12 cellular contexts compared by ENCODE assay signal in genomic region chr5:125961150-125961549, GRCh38.
DNase-seq lines count a peak whose midpoint lies in the region; ATAC-seq and TF ChIP-seq lines count a peak whose summit lies in the region.
"Had no signal": no experiment of that assay in that cellular context is flagged by ENCODE, and none has a peak within 500 bp of the region (broad histone marks: within the 10 kb centered on the region; RNA-seq: fewer than 3 reads in every experiment).

No MANE protein-coding gene starts in this region.

- peak overlapping the region; percentile 25; the same call in 1 of the 2 replicates for H3K4me2 ChIP-seq in MM.1S (ENCODE audit: low read depth, low read length)

- no peak for TF ChIP-seq CTCF in MM.1S (IDR thresholded peaks at IDR 0.05; ENCODE audit: low read length)
- no peak for TF ChIP-seq CTCF in WTC11 (IDR thresholded peaks at IDR 0.05)
- TF ChIP-seq CTCF in ovary (IDR thresholded peaks at IDR 0.05), result no peak
- TF ChIP-seq CTCF in endodermal cell (conservative IDR thresholded peaks at IDR 0.05), result no peak

- H3K27me3 ChIP-seq in MM.1S (replicated peaks; ENCODE audit: insufficient read depth, low read length) (no peaks in the 10 kb centered on the region), ovary (no peaks in the 10 kb centered on the region), endodermal cell (ENCODE audit: control insufficient read depth, insufficient read depth, low read length, poor library complexity, severe bottlenecking) (no peaks in the 10 kb centered on the region)

- H3K36me3 ChIP-seq in MM.1S (replicated peaks; ENCODE audit: insufficient read depth, low read length) (no peaks in the 10 kb centered on the region), ovary (no peaks in the 10 kb centered on the region), endodermal cell (ENCODE audit: control insufficient read depth, insufficient read depth, low read length) (no peaks in the 10 kb centered on the region)

- H3F3A ChIP-seq in MM.1S (ENCODE audit: insufficient read depth, low read length), result peaks cover 9% of the 10 kb centered on the region

- no peaks in the 10 kb centered on the region for H3K9me2 ChIP-seq in MM.1S (replicated peaks; ENCODE audit: insufficient read depth, low read length)

- H4K20me1 ChIP-seq in MM.1S (ENCODE audit: insufficient read depth, low read length), result no peaks in the 10 kb centered on the region

- TF ChIP-seq POLR2A in ovary (IDR thresholded peaks at IDR 0.05), result no peak

- H3K36me3 Mint-ChIP-seq in WTC11 (no peaks in the 10 kb centered on the region), endodermal cell (ENCODE audit: low read depth) (no peaks in the 10 kb centered on the region)

- POLR2A ChIA-PET in WTC11 (lab: Charles Lee), result no interaction called here

- H2AFZ ChIP-seq in MM.1S (ENCODE audit: low read length), result no peak overlapping the region

- H3K9ac ChIP-seq in MM.1S (ENCODE audit: low read length) (no peak overlapping the region), endodermal cell (ENCODE audit: extremely low read depth, low read length, poor library complexity, severe bottlenecking) (no peak overlapping the region)

- H3K27ac ChIP-seq in MM.1S (ENCODE audit: low read length) (peak overlapping the region; percentile 60), ovary (no peak overlapping the region), endodermal cell (ENCODE audit: low read depth, low read length) (no peak overlapping the region)
- H3K27ac ChIP-seq: C4-2B had no signal

- H3K4me3 ChIP-seq in MM.1S (ENCODE audit: low read length), result no peak overlapping the region
- H3K4me3 ChIP-seq in ovary, result no peak overlapping the region
- no peak overlapping the region for H3K4me3 ChIP-seq in endodermal cell (ENCODE audit: low read length)

- no peaks in the 10 kb centered on the region for H3K4me1 Mint-ChIP-seq in WTC11
- peaks cover 6% of the 10 kb centered on the region for H3K4me1 Mint-ChIP-seq in endodermal cell

- H3K79me2 ChIP-seq in MM.1S (ENCODE audit: low read length), result no peaks in the 10 kb centered on the region

- H3K9me3 Mint-ChIP-seq in WTC11 (peaks cover 3% of the 10 kb centered on the region; the same call in 1 of the 2 replicates), endodermal cell (no peaks in the 10 kb centered on the region)

- TF ChIP-seq EP300 in ovary (IDR thresholded peaks at IDR 0.05), result no peak

- ATAC-seq in GM18499 (IDR thresholded peaks at IDR 0.05; ENCODE audit: insufficient read depth, unreplicated experiment) (peak; percentile 100), GM19463 (IDR thresholded peaks at IDR 0.05; ENCODE audit: unreplicated experiment) (peak; percentile 97), HG02970 (IDR thresholded peaks at IDR 0.05; ENCODE audit: low FRiP score, unreplicated experiment) (peak; percentile 98), WTC11 (no peak)
- ATAC-seq: left colon, Panc1 had no signal

- DNase-seq in MM.1S, result peak; percentile 95
- DNase-seq in WTC11 (ENCODE audit: low spot score), result no peak
- DNase-seq in ovary, result no peak
- DNase-seq in NOMO-1 (lab: John Stamatoyannopoulos, UW; ENCODE audit: unreplicated experiment in 2 of 2), result no peak
- no peak for DNase-seq in endodermal cell
- DNase-seq: amygdala, left colon had no signal

- intact Hi-C loops in ovary (cut with DNase I), result no loop called here

- 85 to 98% (median 88%) methylated on average over 1 of the region's 1 CpG for WGBS in ovary, 3 donors
- 98 to 100% methylated on average over 1 of the region's 1 CpG for WGBS in endodermal cell (ENCODE audit: insufficient coverage in 1 of 2, insufficient read length in 1 of 2), 2 experiments

- H3K27ac Mint-ChIP-seq in WTC11 (no peak overlapping the region), endodermal cell (no peak overlapping the region)

- H3K27me3 Mint-ChIP-seq in WTC11 (ENCODE audit: low read depth), result no peaks in the 10 kb centered on the region
- H3K27me3 Mint-ChIP-seq in endodermal cell (ENCODE audit: insufficient read depth), result no peaks in the 10 kb centered on the region

- CTCF ChIA-PET in WTC11 (lab: Charles Lee), result no interaction called here

- no peaks in the 10 kb centered on the region for H3K9me3 ChIP-seq in MM.1S (replicated peaks; ENCODE audit: insufficient read depth, low read length)
- H3K9me3 ChIP-seq in ovary, result no peaks in the 10 kb centered on the region
- H3K9me3 ChIP-seq in endodermal cell (ENCODE audit: control insufficient read depth, low read length), result no peaks in the 10 kb centered on the region

- H3K4me3 Mint-ChIP-seq in WTC11 (no peak overlapping the region), endodermal cell (no peak overlapping the region)

- H3K4me1 ChIP-seq in MM.1S (ENCODE audit: low read length) (peaks cover 44% of the 10 kb centered on the region), ovary (ENCODE audit: insufficient read depth) (no peaks in the 10 kb centered on the region), endodermal cell (ENCODE audit: control insufficient read depth, insufficient read depth, low read length) (no peaks in the 10 kb centered on the region)

TF ChIP-seq in WTC11, 78 proteins besides CTCF, POLR2A, EP300 and RAD21:
- TF ChIP-seq ZBTB21 (CRISPR knock-in tag; IDR thresholded peaks at IDR 0.05; ENCODE audit: borderline replicate concordance), result no peak
- no peak for TF ChIP-seq ZNF121 (CRISPR knock-in tag; IDR thresholded peaks at IDR 0.05)
- TF ChIP-seq JAZF1 (CRISPR knock-in tag; IDR thresholded peaks at IDR 0.05), result no peak
- TF ChIP-seq ETV6 (CRISPR knock-in tag; IDR thresholded peaks at IDR 0.05), result no peak
- no peak for TF ChIP-seq SMAD4 (CRISPR knock-in tag; IDR thresholded peaks at IDR 0.05)
- TF ChIP-seq ATF3 (CRISPR knock-in tag; conservative IDR thresholded peaks at IDR 0.05), result no peak
- TF ChIP-seq E2F1 (CRISPR knock-in tag; IDR thresholded peaks at IDR 0.05), result no peak
- no peak for TF ChIP-seq GTF2I (CRISPR knock-in tag; conservative IDR thresholded peaks at IDR 0.05)
- no peak for TF ChIP-seq NFE2L1 (CRISPR knock-in tag; IDR thresholded peaks at IDR 0.05)
- no peak for TF ChIP-seq TEAD1 (CRISPR knock-in tag; IDR thresholded peaks at IDR 0.05)
- TF ChIP-seq USF2 (CRISPR knock-in tag; IDR thresholded peaks at IDR 0.05), result no peak
- TF ChIP-seq TCF7 (CRISPR knock-in tag; IDR thresholded peaks at IDR 0.05; ENCODE audit: low read depth), result no peak
TF ChIP-seq in WTC11: peak in this region for 0.
